In the genomic region with DNA sequence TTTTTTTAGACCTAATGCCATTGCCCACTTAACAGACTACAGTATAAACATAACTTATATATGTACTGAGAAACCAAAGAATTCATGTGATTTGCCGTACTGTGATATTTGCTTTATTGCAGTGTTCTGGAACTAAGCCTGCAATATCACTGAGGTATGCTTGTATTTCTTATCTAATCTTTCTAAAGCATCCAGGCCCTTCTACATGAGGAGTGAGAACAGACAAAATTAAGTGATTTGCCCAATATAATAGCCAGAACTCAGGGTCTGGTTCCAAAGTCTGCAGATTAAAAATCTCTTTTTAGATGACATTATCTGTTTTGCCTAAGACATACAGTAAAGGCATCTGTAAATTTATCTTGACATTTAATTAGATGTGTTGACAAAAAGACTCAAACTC, we compare ENCODE assay signal across 15 cellular contexts.
"Had no signal": no experiment of that assay in that cellular context is flagged by ENCODE, and none has a peak within 500 bp of the region (broad histone marks: within the 10 kb centered on the region; RNA-seq: fewer than 3 reads in every experiment).

No MANE protein-coding gene starts in this region.

- H3K27me3 Mint-ChIP-seq: activated naive CD8-positive, alpha-beta T cell treated with anti-CD3 and anti-CD28 coated beads for 36 hours; central memory CD8-positive, alpha-beta T cell; naive thymus-derived CD4-positive, alpha-beta T cell had no signal

- H3K4me3 ChIP-seq: mucosa of descending colon, tibial nerve had no signal

- H3K4me3 Mint-ChIP-seq: activated naive CD8-positive, alpha-beta T cell treated with anti-CD3 and anti-CD28 coated beads for 36 hours; activated T-helper 1 cell treated with anti-CD3 and anti-CD28 coated beads, Interleukin-12 subunit alpha, Interleukin-12 subunit beta, Interleukin-2, Interleukin-4 antibody, amounts not matched to agents 30 ng/mL and 10 ng/mL and 1 ng/mL, durations not matched to agents 14 hours and 24 hours and 36 hours; brain; central memory CD8-positive, alpha-beta T cell; naive thymus-derived CD4-positive, alpha-beta T cell; stimulated activated naive B cell treated with anti-CD40 and anti-IgM and Interleukin-4, amounts not matched to agents 10 μg/mL and 1 μg/mL and 100 μg/mL, for 72 hours; T-helper 2 cell treated with Interferon-gamma antibody and Interleukin-4, amounts not matched to agents 5 μg/mL and 100 μg/mL, for 36 hours had no signal

- H3K36me3 ChIP-seq: tibial nerve had no signal

- H3K9me3 ChIP-seq: mucosa of descending colon, tibial nerve had no signal

- H3K27ac ChIP-seq: tibial nerve had no signal

- DNase-seq: activated naive CD8-positive, alpha-beta T cell treated with anti-CD3 and anti-CD28 coated beads for 36 hours; amygdala; cortex of kidney; effector CD4-positive, alpha-beta T cell; head of caudate nucleus; mucosa of descending colon; naive thymus-derived CD4-positive, alpha-beta T cell; retina; stimulated activated CD4-positive, alpha-beta T cell treated with anti-CD3 and anti-CD28 coated beads, Interleukin-2, amount 100 ng/mL, for 48 hours; stimulated activated naive B cell treated with anti-CD40 and anti-IgM and Interleukin-4, amounts not matched to agents 10 μg/mL and 1 μg/mL and 100 μg/mL, for 72 hours had no signal

- H3K9me3 Mint-ChIP-seq: activated naive CD8-positive, alpha-beta T cell treated with anti-CD3 and anti-CD28 coated beads for 36 hours; activated T-helper 1 cell treated with anti-CD3 and anti-CD28 coated beads, Interleukin-12 subunit alpha, Interleukin-12 subunit beta, Interleukin-2, Interleukin-4 antibody, amounts not matched to agents 30 ng/mL and 10 ng/mL and 1 ng/mL, durations not matched to agents 14 hours and 24 hours and 36 hours; central memory CD8-positive, alpha-beta T cell; naive thymus-derived CD4-positive, alpha-beta T cell; stimulated activated naive B cell treated with anti-CD40 and anti-IgM and Interleukin-4, amounts not matched to agents 10 μg/mL and 1 μg/mL and 100 μg/mL, for 72 hours; T-helper 2 cell treated with Interferon-gamma antibody and Interleukin-4, amounts not matched to agents 5 μg/mL and 100 μg/mL, for 36 hours had no signal

- H3K27ac Mint-ChIP-seq: activated naive CD8-positive, alpha-beta T cell treated with anti-CD3 and anti-CD28 coated beads for 36 hours; activated T-helper 1 cell treated with anti-CD3 and anti-CD28 coated beads, Interleukin-12 subunit alpha, Interleukin-12 subunit beta, Interleukin-2, Interleukin-4 antibody, amounts not matched to agents 30 ng/mL and 10 ng/mL and 1 ng/mL, durations not matched to agents 14 hours and 24 hours and 36 hours; stimulated activated naive B cell treated with anti-CD40 and anti-IgM and Interleukin-4, amounts not matched to agents 10 μg/mL and 1 μg/mL and 100 μg/mL, for 72 hours; T-helper 2 cell treated with Interferon-gamma antibody and Interleukin-4, amounts not matched to agents 5 μg/mL and 100 μg/mL, for 36 hours had no signal
